In genomic region chr18:77557030-77557429, GRCh38 we compare ENCODE assay signal across 1 cellular context.
TF ChIP-seq lines count a peak whose summit lies in the region.

No MANE protein-coding gene starts in this region.

TF ChIP-seq in A549, 52 proteins besides CTCF, POLR2A, EP300 and RAD21 (continued from another document):
- peak; percentile 84 for TF ChIP-seq REST (IDR thresholded peaks at IDR 0.05)
- no peak for TF ChIP-seq HOXA7 (CRISPR knock-in tag; IDR thresholded peaks at IDR 0.05)
- TF ChIP-seq BHLHE40 (IDR thresholded peaks at IDR 0.05; ENCODE audit: low read depth, low read length), result no peak
